8 cellular contexts compared by ENCODE assay signal in genomic region chr5:10635257-10635860, GRCh38.
DNase-seq lines count a peak whose midpoint lies in the region; ATAC-seq, FAIRE-seq and TF ChIP-seq lines count a peak whose summit lies in the region.

No MANE protein-coding gene starts in this region.

- 7% methylated on average over 10 of the region's 10 CpGs for WGBS in K562 (ENCODE audit: insufficient coverage, low coverage, missing lambda C conversion rate)

- FAIRE-seq in K562 (lab: Jason Lieb, UNC) (no peak), kidney (lab: Jason Lieb, UNC) (no peak)

- CTCF ChIA-PET in K562 (lab: Yijun Ruan, JAX; ENCODE audit: low intra/inter-chr PET ratio) = no interaction called here

- H2AFZ ChIP-seq in K562 (ENCODE audit: low read depth, low read length) = no peak overlapping the region

- TF ChIP-seq RAD21 in K562 (CRISPR knock-in tag; conservative IDR thresholded peaks at IDR 0.05 in 1 of 2, IDR thresholded peaks at IDR 0.05 in 1 of 2) = no peak

- H3K27ac ChIP-seq in K562 (ENCODE audit: extremely low read depth, low read depth, low read length) (no peak overlapping the region), kidney (ENCODE audit: low read depth in 2 of 2, low read length in 2 of 2) (no peak overlapping the region)

- TF ChIP-seq POLR2A in K562 (conservative IDR thresholded peaks at IDR 0.05) = no peak

- H3K9ac ChIP-seq in K562 (ENCODE audit: insufficient read depth in 1 of 2, low read depth in 2 of 2, low read length in 2 of 2) = no peak overlapping the region
- H3K9ac ChIP-seq in kidney (ENCODE audit: low read length in 2 of 2) = no peak overlapping the region

- no peak overlapping the region for H3K4me2 ChIP-seq in K562 (ENCODE audit: insufficient read depth, low read length)

- H3K36me3 ChIP-seq in K562 (ENCODE audit: control insufficient read depth, insufficient read depth, low read length) = no peaks in the 10 kb centered on the region
- peaks cover 0 to 3% of the 10 kb centered on the region in 2 donors for H3K36me3 ChIP-seq in kidney (ENCODE audit: control insufficient read depth in 1 of 2, insufficient read depth in 2 of 2, low read length in 2 of 2)

- no peak for TF ChIP-seq EP300 in K562 (IDR thresholded peaks at IDR 0.05; ENCODE audit: low read length)

- TF ChIP-seq CTCF in K562 (IDR thresholded peaks at IDR 0.05 in 2 of 3, conservative IDR thresholded peaks at IDR 0.05 in 1 of 3; ENCODE audit: insufficient read depth in 2 of 3, low read depth in 1 of 3, low read length in 3 of 3) (no peak), kidney (IDR thresholded peaks at IDR 0.05; ENCODE audit: borderline replicate concordance, extremely low read depth, insufficient read depth) (no peak)

- H3K4me1 ChIP-seq in K562 (replicated peaks in 1 of 2; ENCODE audit: control insufficient read depth in 2 of 2, insufficient read depth in 2 of 2, low read length in 2 of 2) = peaks cover 0 to 4% of the 10 kb centered on the region in 2 experiments; a peak in 1 of 5 replicates
- no peaks in the 10 kb centered on the region for H3K4me1 ChIP-seq in kidney (ENCODE audit: control insufficient read depth in 1 of 2, insufficient read depth in 1 of 2, low read depth in 1 of 2, low read length in 2 of 2)

- H4K20me1 ChIP-seq in K562 (replicated peaks; ENCODE audit: control insufficient read depth, insufficient read depth, low read length) = no peaks in the 10 kb centered on the region

- intact Hi-C loops in K562 (cut with micrococcal nuclease) (no loop called here), kidney (cut with DNase I) (no loop called here)

- H3K27me3 ChIP-seq in K562 (ENCODE audit: control insufficient read depth in 2 of 2, insufficient read depth in 2 of 2, low read length in 2 of 2) = peaks cover 19 to 52% of the 10 kb centered on the region in 2 experiments; a peak in 4 of 5 replicates

- H3K9me1 ChIP-seq in K562 (ENCODE audit: control insufficient read depth, insufficient read depth, low read length) = no peaks in the 10 kb centered on the region

- in situ Hi-C loops in K562 (cut with MboI) = no loop called here

- DNase-seq in SKM-1 (lab: John Stamatoyannopoulos, UW; ENCODE audit: unreplicated experiment) (peak; percentile 85), K562 (ENCODE audit: extremely low read depth in 1 of 4, low spot score in 3 of 4) (no peak), kidney (no peak), D341Med (ENCODE audit: low spot score) (no peak), NCI-H1105 treated with DMSO at 0.1 percent for 48 hours (lab: John Stamatoyannopoulos, UW) (no peak)
- DNase-seq in stimulated activated CD4-positive, alpha-beta T cell treated with anti-CD3 and anti-CD28 coated beads, Interleukin-1b, Interleukin-23, amount 100 ng/mL, for 4 hours (ENCODE audit: low read depth in 2 of 2) = peak; percentile 34 to 59

- no TSS peak for BruUV-seq in K562 (replicated peaks; lab: Mats Ljungman, UMichigan)

- H3K9me3 ChIP-seq in K562 (replicated peaks; ENCODE audit: control insufficient read depth, insufficient read depth, low read depth, low read length) (peaks cover 7% of the 10 kb centered on the region), kidney (ENCODE audit: control insufficient read depth in 1 of 2, low read length in 2 of 2) (no peaks in the 10 kb centered on the region)

- H3K79me2 ChIP-seq in K562 (ENCODE audit: control insufficient read depth, insufficient read depth, low read length) = no peaks in the 10 kb centered on the region

- ATAC-seq in GM19043 (IDR thresholded peaks at IDR 0.05; ENCODE audit: low read depth, unreplicated experiment) (peak; percentile 65), HG03060 (IDR thresholded peaks at IDR 0.05; ENCODE audit: low read depth, unreplicated experiment) (peak; percentile 64), K562 (peak; percentile 41; the same call in 2 of the 3 replicates)

- H3K4me3 ChIP-seq in K562 = no peak overlapping the region
- H3K4me3 ChIP-seq in kidney (ENCODE audit: low read length in 2 of 2) = no peak overlapping the region

- POLR2A ChIA-PET in K562 (lab: Yijun Ruan, JAX) = interaction anchor here (0.6 to 1.1 kb wide), 3 partner anchors 16 to 229 kb away, joined by 3 to 4 read pairs (median 4); no protein-coding TSS in a partner anchor

TF ChIP-seq in K562, 482 proteins besides CTCF, POLR2A, EP300 and RAD21:
- no peak for TF ChIP-seq ELK1 (CRISPR knock-in tag; IDR thresholded peaks at IDR 0.05)
- TF ChIP-seq PPARD (CRISPR knock-in tag; IDR thresholded peaks at IDR 0.05) = no peak
- TF ChIP-seq NCOA6 (IDR thresholded peaks at IDR 0.05) = no peak
- TF ChIP-seq KDM2B (CRISPR knock-in tag; IDR thresholded peaks at IDR 0.05) = no peak
- TF ChIP-seq SMARCB1 (IDR thresholded peaks at IDR 0.05; ENCODE audit: insufficient read length, low read depth) = no peak

Comparison
In these comparisons a context has a peak if more than half of its experiments do, and no peak if none do; other contexts are left out.
1. DNase-seq: peak in SKM-1 (single experiment) and stimulated activated CD4-positive, alpha-beta T cell treated with anti-CD3 and anti-CD28 coated beads, Interleukin-1b, Interleukin-23, amount 100 ng/mL, for 4 hours (2 of 2); none in K562 (0 of 4), kidney (single experiment), D341Med (single experiment) and NCI-H1105 treated with DMSO at 0.1 percent for 48 hours (single experiment).
2. Peak in every context shown above with its lines, with median percentiles within 50 percentile points of each other: ATAC-seq.